10 cellular contexts compared by ENCODE assay signal in the genomic region with DNA sequence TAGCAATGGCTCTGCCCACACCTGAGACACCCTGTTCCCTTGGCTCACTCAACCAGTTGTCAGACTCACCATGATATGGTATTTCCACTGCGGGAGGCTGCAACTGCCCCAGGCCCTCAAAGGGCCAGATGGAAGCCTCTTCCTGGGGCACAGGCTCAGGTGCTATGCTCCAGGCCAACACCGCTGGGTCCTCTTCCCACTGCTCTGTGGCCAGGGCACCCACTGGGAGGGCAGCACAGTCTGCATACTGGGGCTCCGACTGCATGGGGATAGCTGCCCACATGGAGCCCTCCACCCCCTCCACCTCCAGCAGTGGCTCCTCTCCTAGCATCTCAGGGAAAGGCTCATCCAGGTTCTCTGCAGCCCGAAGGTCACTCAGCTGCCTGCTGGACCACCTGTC. TPM values are rescaled to one million over a fixed set of nuclear protein-coding genes. Genes with fewer than 3 reads are reported as not detected.
"Had no signal": no experiment of that assay in that cellular context is flagged by ENCODE, and none has a peak within 500 bp of the region (broad histone marks: within the 10 kb centered on the region; RNA-seq: fewer than 3 reads in every experiment).

No MANE protein-coding gene starts in this region.

- H3K27me3 Mint-ChIP-seq: IgD-negative memory B cell had no signal

- H3K9me3 ChIP-seq: HAP-1 had no signal

- H3K9me3 Mint-ChIP-seq: IgD-negative memory B cell had no signal

- H3K4me3 ChIP-seq: GM23248, HAP-1 had no signal

- ATAC-seq: HCT116, HepG2 had no signal

- H3K27ac ChIP-seq: GM23248, HL-60 had no signal

- DNase-seq: GM23248, GOT3, H7 had no signal

RNA-seq across cellular contexts. Expression of a gene that starts 17.2 kb away (rescaled TPM):
- total RNA-seq: GM23248, H4, H7, HepG2, HT1080 had no signal
